Comparison of ENCODE assay signal across 29 cellular contexts in genomic region chr19:35639321-35639639, GRCh38. TPM values are rescaled to one million over a fixed set of nuclear protein-coding genes. Genes with fewer than 3 reads are reported as not detected.
A peak's percentile ranks its signal among the peaks of the same experiment; 100 is the strongest.
DNase-seq lines count a peak whose midpoint lies in the region; FAIRE-seq and TF ChIP-seq lines count a peak whose summit lies in the region.
"Had no signal": no experiment of that assay in that cellular context is flagged by ENCODE, and none has a peak within 500 bp of the region (broad histone marks: within the 10 kb centered on the region; RNA-seq: fewer than 3 reads in every experiment).

No MANE protein-coding gene starts in this region.

- no peak for TF ChIP-seq RAD21 in H1 (IDR thresholded peaks at IDR 0.05 in 1 of 2, conservative IDR thresholded peaks at IDR 0.05 in 1 of 2; ENCODE audit: low read depth in 2 of 2, low read length in 2 of 2)

- no peak for FAIRE-seq in H1 (lab: Jason Lieb, UNC)
- FAIRE-seq: GM19239 had no signal

- H3K79me2 ChIP-seq in H1 (ENCODE audit: control insufficient read depth in 1 of 2, insufficient read depth in 2 of 2, low read length in 2 of 2) (no peaks in the 10 kb centered on the region), osteoblast (ENCODE audit: insufficient read depth, low read length) (no peaks in the 10 kb centered on the region)

- peak overlapping the region; percentile 34 for H4K5ac ChIP-seq in H1 (ENCODE audit: insufficient read length, low read depth, low read length)

- H3K79me1 ChIP-seq in H1 (ENCODE audit: low read depth, low read length), result no peaks in the 10 kb centered on the region

- peak overlapping the region; percentile 95; the same call in 1 of the 2 replicates for H2BK15ac ChIP-seq in H1 (ENCODE audit: low read length)

- H3K56ac ChIP-seq in H1 (replicated peaks; ENCODE audit: insufficient read length, low read depth, low read length), result no peak overlapping the region

- no peak overlapping the region for H3K9ac ChIP-seq in HUES48 (ENCODE audit: low read depth, low read length)
- H3K9ac ChIP-seq in H1 (replicated peaks in 1 of 4; ENCODE audit: extremely low read depth in 1 of 4, low read depth in 3 of 4, low read length in 3 of 4), result peak overlapping the region in 1 of 4 experiments; percentile 7; a peak in 1 of 7 replicates

- H3K27ac ChIP-seq in HUES48 (ENCODE audit: low read depth, low read length) (peak overlapping the region; percentile 11), H1 (ENCODE audit: low read depth, low read length) (0 out of 2 replicates have a peak overlapping the region, but pooled peaks have one; percentile 25), osteoblast (ENCODE audit: low read depth, low read length) (no peak overlapping the region)
- H3K27ac ChIP-seq: ascending aorta, C4-2B, cardiac muscle cell, coronary artery, heart left ventricle, Peyer's patch, SJCRH30, testis, uterus had no signal

- H4K20me1 ChIP-seq in H1 (replicated peaks in 1 of 2; ENCODE audit: control insufficient read depth in 1 of 2, insufficient read depth in 2 of 2, low read length in 2 of 2) (peaks cover 0 to 2% of the 10 kb centered on the region in 2 experiments), osteoblast (ENCODE audit: insufficient read depth, low read length) (no peaks in the 10 kb centered on the region)

- peaks cover 12% of the 10 kb centered on the region for H3K4me1 ChIP-seq in HUES48 (ENCODE audit: control insufficient read depth, insufficient read depth, low read length)
- peaks cover 4 to 23% (median 16%) of the 10 kb centered on the region in 4 experiments for H3K4me1 ChIP-seq in H1 (replicated peaks in 1 of 4; ENCODE audit: control insufficient read depth in 3 of 4, insufficient read depth in 4 of 4, low read length in 3 of 4)
- peaks cover 6% of the 10 kb centered on the region for H3K4me1 ChIP-seq in osteoblast (ENCODE audit: insufficient read depth, low read length)
- H3K4me1 ChIP-seq: testis, uterus had no signal

- peak overlapping the region; percentile 88 for H2BK12ac ChIP-seq in H1 (ENCODE audit: low read depth, low read length)

- no peak overlapping the region for H3K18ac ChIP-seq in H1 (ENCODE audit: extremely low read depth, low read length)

- no peak overlapping the region for H4K8ac ChIP-seq in H1 (ENCODE audit: extremely low read depth, insufficient read depth, low read length)

- H3K4me3 ChIP-seq in HUES48 (ENCODE audit: low read depth, low read length), result 0 out of 2 replicates have a peak overlapping the region, but pooled peaks have one; percentile 14
- no peak overlapping the region; a peak in 2 of 8 replicates for H3K4me3 ChIP-seq in H1 (ENCODE audit: extremely low read depth in 1 of 4, insufficient read depth in 2 of 4, low read depth in 3 of 4, low read length in 4 of 4)
- H3K4me3 ChIP-seq in osteoblast (ENCODE audit: insufficient read depth, low read length), result no peak overlapping the region
- H3K4me3 ChIP-seq: ascending aorta, cardiac muscle cell, coronary artery, heart left ventricle, Peyer's patch, SJCRH30, testis, uterus had no signal

- peak overlapping the region; percentile 37; the same call in 1 of the 2 replicates for H2BK20ac ChIP-seq in H1 (ENCODE audit: low read length)

- no peak overlapping the region for H3K23ac ChIP-seq in H1 (ENCODE audit: insufficient read length)

- H4K91ac ChIP-seq in H1 (replicated peaks; ENCODE audit: insufficient read length, low read length), result peak overlapping the region; percentile 95

- CTCF ChIA-PET in H1 (lab: Charles Lee; ENCODE audit: partially characterized antibody), result interaction anchor here (1.9 to 4.8 kb wide), 2 partner anchors 47 to 91 kb away, joined by 10 to 20 read pairs; no protein-coding TSS in a partner anchor

- no peak overlapping the region for H2AFZ ChIP-seq in H1 (ENCODE audit: low read length)
- no peak overlapping the region for H2AFZ ChIP-seq in osteoblast (ENCODE audit: low read length)

- H3K27me3 ChIP-seq in HUES48 (ENCODE audit: control insufficient read depth, insufficient read depth, low read length) (no peaks in the 10 kb centered on the region; the same call in 1 of the 2 replicates), H1 (replicated peaks in 1 of 4; ENCODE audit: control insufficient read depth in 3 of 4, extremely low read depth in 1 of 4, insufficient read depth in 3 of 4, low read length in 3 of 4) (peaks cover 0 to 6% (median 3%) of the 10 kb centered on the region in 4 experiments; a peak in 3 of 7 replicates), osteoblast (ENCODE audit: insufficient read depth, low read length) (no peaks in the 10 kb centered on the region)
- H3K27me3 ChIP-seq: ascending aorta, cardiac muscle cell, heart left ventricle, Peyer's patch, SJCRH30, testis, uterus had no signal

- H3K4me2 ChIP-seq in H1 (ENCODE audit: insufficient read depth in 1 of 2, low read depth in 2 of 2, low read length in 2 of 2) (peak overlapping the region; percentile 37 to 47; a peak in 3 of 4 replicates), osteoblast (ENCODE audit: insufficient read depth, low read length) (no peak overlapping the region)

- H3K23me2 ChIP-seq in H1 (ENCODE audit: low read depth, low read length), result peaks cover 10% of the 10 kb centered on the region; the same call in 1 of the 2 replicates

- H3K9me3 ChIP-seq in HUES48 (ENCODE audit: control insufficient read depth, insufficient read depth, low read length) (no peaks in the 10 kb centered on the region), H1 (ENCODE audit: insufficient read depth in 2 of 2, low read depth in 1 of 2, low read length in 1 of 2) (no peaks in the 10 kb centered on the region), osteoblast (ENCODE audit: low read depth, low read length) (no peaks in the 10 kb centered on the region)
- H3K9me3 ChIP-seq: ascending aorta, heart left ventricle, Peyer's patch, SJCRH30, testis, uterus had no signal

- peak overlapping the region; percentile 63 for H3K4ac ChIP-seq in H1 (replicated peaks; ENCODE audit: insufficient read length, low read depth, low read length)

- 61% methylated on average over 6 of the region's 6 CpGs; no CpG with 5 or more reads in 1 of the 2 experiments for WGBS in H1 (ENCODE audit: extremely low coverage in 1 of 2, insufficient coverage in 1 of 2, insufficient read length in 1 of 2, insufficient replicate concordance in 2 of 2, low coverage in 1 of 2, low lambda C conversion rate in 2 of 2, missing lambda C conversion rate in 1 of 2), 2 experiments

- H2BK5ac ChIP-seq in H1 (ENCODE audit: low read depth, low read length), result peak overlapping the region; percentile 18

- H2BK120ac ChIP-seq in H1 (replicated peaks; ENCODE audit: low read depth, low read length), result peak overlapping the region; percentile 76

- peak overlapping the region; percentile 76 for H2AK5ac ChIP-seq in H1 (ENCODE audit: low read depth, low read length)

- DNase-seq in H1 (ENCODE audit: low read depth in 1 of 2, low spot score in 2 of 2) (no peak), osteoblast (ENCODE audit: insufficient read length, low spot score, missing footprints) (peak; percentile 58), NAMALWA (ENCODE audit: low spot score) (no peak), SHP77 treated with DMSO at 0.1 percent for 48 hours (lab: John Stamatoyannopoulos, UW) (no peak)
- DNase-seq: activated CD4-positive, alpha-beta T cell treated with anti-CD3 and anti-CD28 coated beads for 1 hour; activated CD8-positive, alpha-beta T cell treated with anti-CD3 and anti-CD28 coated beads for 36 hours; DMS79 treated with DMSO at 0.1 percent for 48 hours; GF-D8; heart left ventricle; KBM-7; left cardiac atrium; mammary epithelial cell; NCI-H2029 treated with DMSO at 0.1 percent for 48 hours; NCI-H2227 treated with DMSO at 0.1 percent for 48 hours; Peyer's patch; stimulated activated naive CD8-positive, alpha-beta T cell treated with anti-CD3 and anti-CD28 coated beads, Interleukin-15, Interleukin-2, amounts not matched to agents 100 U/mL and 50 U/mL, for 24 hours; testis; uterus had no signal

- TF ChIP-seq CTCF in H1 (IDR thresholded peaks at IDR 0.05; ENCODE audit: control extremely low read depth in 1 of 3, insufficient read depth in 1 of 3, low read depth in 1 of 3, low read length in 3 of 3), result no peak
- no peak for TF ChIP-seq CTCF in osteoblast (IDR thresholded peaks at IDR 0.05; ENCODE audit: extremely low read depth, low read depth, low read length)

- TF ChIP-seq POLR2A in H1 (IDR thresholded peaks at IDR 0.05; ENCODE audit: control extremely low read depth in 1 of 2, low read depth in 2 of 2, low read length in 2 of 2), result peak; percentile 6 to 53

- no peak for TF ChIP-seq EP300 in H1 (IDR thresholded peaks at IDR 0.05; ENCODE audit: borderline replicate concordance in 1 of 2, low read depth in 2 of 2, low read length in 2 of 2)

- POLR2A ChIA-PET in H1 (lab: Charles Lee; ENCODE audit: partially characterized antibody), result interaction anchor here (0.7 to 2.1 kb wide), 4 partner anchors 9 to 129 kb away, joined by 4 to 7 read pairs (median 6); partner anchors contain the start of genes COX6B1 and HAUS5

- no peak overlapping the region for H3K14ac ChIP-seq in H1 (ENCODE audit: insufficient read length)

- H3K36me3 ChIP-seq in HUES48 (ENCODE audit: control insufficient read depth, insufficient read depth, low read length) (peaks cover 32% of the 10 kb centered on the region), H1 (ENCODE audit: control insufficient read depth in 2 of 4, insufficient read depth in 4 of 4, low read length in 3 of 4) (peaks cover 6 to 17% (median 9%) of the 10 kb centered on the region in 4 experiments; a peak in 6 of 8 replicates), osteoblast (ENCODE audit: insufficient read depth, low read length) (peaks cover 28% of the 10 kb centered on the region)
- H3K36me3 ChIP-seq: uterus had no signal

RNA-seq across cellular contexts. Expression of gene ETV2, which starts 2.3 kb away (rescaled TPM):
- total RNA-seq in H1 (2021; fragmentation: NEBNext Ultra II Directional; extraction: Animal tissue kit (Norgen Biotek cat#: 25700)), result 0.88 and 1.8 TPM in 2 replicates
- 1.3 and 2.3 TPM in 2 replicates for polyA plus RNA-seq in H1 (2011; rRNA removed)
- 0.79 TPM for polyA plus RNA-seq in H1 (2011; cell fraction: cytosol; rRNA removed)
- polyA plus RNA-seq in H1 (2011; cell fraction: nucleus; rRNA removed), result 1.8 TPM
- 0.94 to 1.9 TPM (median 1.6 TPM) in 4 replicates for polyA plus RNA-seq in H1 (2012, experiment 1 of 2)
- 0.77 TPM for polyA plus RNA-seq in H1 (2012, experiment 2 of 2)
- 0.85 TPM for polyA plus RNA-seq in H1 (2013, experiment 1 of 2)
- 0.85 TPM for polyA plus RNA-seq in H1 (2013, experiment 2 of 2)
- 0.16 and 0.56 TPM in 2 replicates for polyA minus RNA-seq in H1 (2011; rRNA and poly(A)+ RNA removed)
- 2.6 TPM for polyA minus RNA-seq in H1 (2011; cell fraction: cytosol; rRNA and poly(A)+ RNA removed)
- 2.8 TPM for polyA minus RNA-seq in H1 (2011; cell fraction: nucleus; rRNA and poly(A)+ RNA removed)
- total RNA-seq in osteoblast, result 0.29 and 0.36 TPM in 2 replicates

RNA-seq across cellular contexts. Expression of gene COX6B1, which starts 8.8 kb away (rescaled TPM):
- total RNA-seq in H1 (2021; fragmentation: NEBNext Ultra II Directional; extraction: Animal tissue kit (Norgen Biotek cat#: 25700)), result 436 and 437 TPM in 2 replicates
- polyA plus RNA-seq in H1 (2011; rRNA removed), result 884 and 1,052 TPM in 2 replicates
- 744 TPM for polyA plus RNA-seq in H1 (2011; cell fraction: cytosol; rRNA removed)
- polyA plus RNA-seq in H1 (2011; cell fraction: nucleus; rRNA removed), result 546 TPM
- 441 to 812 TPM (median 759 TPM) in 4 replicates for polyA plus RNA-seq in H1 (2012, experiment 1 of 2)
- 4,565 TPM for polyA plus RNA-seq in H1 (2012, experiment 2 of 2)
- polyA plus RNA-seq in H1 (2013, experiment 1 of 2), result 994 TPM
- polyA plus RNA-seq in H1 (2013, experiment 2 of 2), result 884 TPM
- polyA minus RNA-seq in H1 (2011; rRNA and poly(A)+ RNA removed), result 442 and 464 TPM in 2 replicates
- polyA minus RNA-seq in H1 (2011; cell fraction: cytosol; rRNA and poly(A)+ RNA removed), result 148 TPM
- 133 TPM for polyA minus RNA-seq in H1 (2011; cell fraction: nucleus; rRNA and poly(A)+ RNA removed)
- total RNA-seq in osteoblast, result 123 and 185 TPM in 2 replicates

RNA-seq across cellular contexts. Expression of gene RBM42, which starts 10.4 kb away (rescaled TPM):
- total RNA-seq in H1 (2021; fragmentation: NEBNext Ultra II Directional; extraction: Animal tissue kit (Norgen Biotek cat#: 25700)), result 80.8 and 83.3 TPM in 2 replicates
- polyA plus RNA-seq in H1 (2011; rRNA removed), result 59.8 and 83.6 TPM in 2 replicates
- 67.8 TPM for polyA plus RNA-seq in H1 (2011; cell fraction: cytosol; rRNA removed)
- 51.0 TPM for polyA plus RNA-seq in H1 (2011; cell fraction: nucleus; rRNA removed)
- polyA plus RNA-seq in H1 (2012, experiment 1 of 2), result 53.8 to 70.7 TPM (median 63.2 TPM) in 4 replicates
- 55.3 TPM for polyA plus RNA-seq in H1 (2012, experiment 2 of 2)
- polyA plus RNA-seq in H1 (2013, experiment 1 of 2), result 34.0 TPM
- polyA plus RNA-seq in H1 (2013, experiment 2 of 2), result 30.6 TPM
- 9.1 and 18.5 TPM in 2 replicates for polyA minus RNA-seq in H1 (2011; rRNA and poly(A)+ RNA removed)
- polyA minus RNA-seq in H1 (2011; cell fraction: cytosol; rRNA and poly(A)+ RNA removed), result 30.6 TPM
- 15.2 TPM for polyA minus RNA-seq in H1 (2011; cell fraction: nucleus; rRNA and poly(A)+ RNA removed)
- 36.2 and 45.2 TPM in 2 replicates for total RNA-seq in osteoblast

RNA-seq across cellular contexts. Expression of gene HAUS5, which starts 26.7 kb away (rescaled TPM):
- total RNA-seq in H1 (2021; fragmentation: NEBNext Ultra II Directional; extraction: Animal tissue kit (Norgen Biotek cat#: 25700)), result 18.9 and 25.7 TPM in 2 replicates
- polyA plus RNA-seq in H1 (2011; rRNA removed), result 13.8 and 20.1 TPM in 2 replicates
- 17.4 TPM for polyA plus RNA-seq in H1 (2011; cell fraction: cytosol; rRNA removed)
- 87.0 TPM for polyA plus RNA-seq in H1 (2011; cell fraction: nucleus; rRNA removed)
- 19.9 to 28.6 TPM (median 25.9 TPM) in 4 replicates for polyA plus RNA-seq in H1 (2012, experiment 1 of 2)
- 14.7 TPM for polyA plus RNA-seq in H1 (2012, experiment 2 of 2)
- 14.6 TPM for polyA plus RNA-seq in H1 (2013, experiment 1 of 2)
- 11.9 TPM for polyA plus RNA-seq in H1 (2013, experiment 2 of 2)
- 7.4 and 7.9 TPM in 2 replicates for polyA minus RNA-seq in H1 (2011; rRNA and poly(A)+ RNA removed)
- 8.0 TPM for polyA minus RNA-seq in H1 (2011; cell fraction: cytosol; rRNA and poly(A)+ RNA removed)
- polyA minus RNA-seq in H1 (2011; cell fraction: nucleus; rRNA and poly(A)+ RNA removed), result 22.9 TPM
- total RNA-seq in osteoblast, result 3.2 and 4.7 TPM in 2 replicates

RNA-seq across cellular contexts. Expression of gene UPK1A, which starts 27.0 kb away (rescaled TPM):
- 0.56 and 0.61 TPM in 2 replicates for total RNA-seq in H1 (2021; fragmentation: NEBNext Ultra II Directional; extraction: Animal tissue kit (Norgen Biotek cat#: 25700))
- 9.8 and 9.9 TPM in 2 replicates for polyA plus RNA-seq in H1 (2011; rRNA removed)
- polyA plus RNA-seq in H1 (2011; cell fraction: cytosol; rRNA removed), result 4.1 TPM
- 4.6 TPM for polyA plus RNA-seq in H1 (2011; cell fraction: nucleus; rRNA removed)
- polyA plus RNA-seq in H1 (2012, experiment 1 of 2), result 0.93 to 4.4 TPM (median 3.4 TPM) in 4 replicates
- polyA plus RNA-seq in H1 (2012, experiment 2 of 2), result 1.2 TPM
- polyA plus RNA-seq in H1 (2013, experiment 1 of 2), result 1.8 TPM
- polyA plus RNA-seq in H1 (2013, experiment 2 of 2), result 1.9 TPM
- polyA minus RNA-seq in H1 (2011; rRNA and poly(A)+ RNA removed), result 2.0 TPM in 2 replicates
- not detected for polyA minus RNA-seq in H1 (2011; cell fraction: cytosol; rRNA and poly(A)+ RNA removed)
- polyA minus RNA-seq in H1 (2011; cell fraction: nucleus; rRNA and poly(A)+ RNA removed), result 0.50 TPM
- total RNA-seq in osteoblast, result not detected in 2 replicates
- total RNA-seq: ascending aorta, cardiac muscle cell, fibroblast of villous mesenchyme, heart left ventricle, left cardiac atrium, MCF 10A, Peyer's patch, pulmonary artery endothelial cell, SJCRH30, skeletal muscle tissue had no signal
- polyA plus RNA-seq: heart left ventricle had no signal
